ENCODE assay signal across 10 cellular contexts in the genomic region with DNA sequence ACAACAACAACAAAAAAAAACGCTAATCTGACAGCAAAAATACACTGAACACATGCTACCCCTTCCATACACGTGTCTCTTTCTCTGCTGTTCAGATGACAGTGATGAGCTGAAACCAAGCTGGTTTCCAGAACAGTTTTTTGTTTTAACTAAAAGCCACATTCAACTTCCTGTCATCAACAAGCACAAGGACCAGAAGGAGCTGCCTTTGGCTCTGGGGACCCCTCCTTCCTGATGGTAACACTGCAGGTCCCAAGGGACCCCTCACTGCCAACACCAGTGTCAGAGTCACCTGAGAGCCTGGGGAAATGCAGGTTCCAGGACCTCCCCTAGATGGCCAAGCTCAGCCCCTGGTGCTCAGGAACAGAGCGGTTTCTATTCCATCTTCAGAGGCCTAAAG. TPM values are rescaled to one million over a fixed set of nuclear protein-coding genes. Genes with fewer than 3 reads are reported as not detected.
DNase-seq lines count a peak whose midpoint lies in the region; ATAC-seq, FAIRE-seq and TF ChIP-seq lines count a peak whose summit lies in the region.
"Had no signal": no experiment of that assay in that cellular context is flagged by ENCODE, and none has a peak within 500 bp of the region (broad histone marks: within the 10 kb centered on the region; RNA-seq: fewer than 3 reads in every experiment).

No MANE protein-coding gene starts in this region.

- H3K4me3 ChIP-seq in RWPE2 (ENCODE audit: severe bottlenecking) (no peak overlapping the region), thymus (ENCODE audit: low read length) (no peak overlapping the region)

- CTCF ChIA-PET in activated naive CD4-positive, alpha-beta T cell treated with anti-CD3 and anti-CD28 coated beads for 36 hours (lab: Charles Lee) = interaction anchor here (1.0 to 1.5 kb wide), 3 partner anchors 8 to 24 kb away, joined by 3 to 13 read pairs (median 3); no protein-coding TSS in a partner anchor

- H3K9me3 Mint-ChIP-seq in activated naive CD4-positive, alpha-beta T cell treated with anti-CD3 and anti-CD28 coated beads for 36 hours = no peaks in the 10 kb centered on the region

- H3K27me3 Mint-ChIP-seq in activated naive CD4-positive, alpha-beta T cell treated with anti-CD3 and anti-CD28 coated beads for 36 hours (ENCODE audit: low read depth) = no peaks in the 10 kb centered on the region

- H3K9me3 ChIP-seq in RWPE2 (ENCODE audit: severe bottlenecking) (no peaks in the 10 kb centered on the region), thymus (ENCODE audit: control insufficient read depth) (no peaks in the 10 kb centered on the region)

- H3K36me3 ChIP-seq in RWPE2 (ENCODE audit: low read depth) = no peaks in the 10 kb centered on the region; the same call in 1 of the 2 replicates
- peaks cover 33% of the 10 kb centered on the region for H3K36me3 ChIP-seq in thymus (ENCODE audit: control insufficient read depth, insufficient read depth)

- peaks cover 29% of the 10 kb centered on the region for H3K4me1 Mint-ChIP-seq in activated naive CD4-positive, alpha-beta T cell treated with anti-CD3 and anti-CD28 coated beads for 36 hours (ENCODE audit: low read depth)

- peak overlapping the region; percentile 84 for H3K27ac Mint-ChIP-seq in activated naive CD4-positive, alpha-beta T cell treated with anti-CD3 and anti-CD28 coated beads for 36 hours

- peak; percentile 76 for ATAC-seq in HG02938 (IDR thresholded peaks at IDR 0.05; ENCODE audit: unreplicated experiment)
- no peak for ATAC-seq in RWPE2 (ENCODE audit: low read depth)
- no peak for ATAC-seq in Right ventricle myocardium inferior

- TF ChIP-seq CTCF in RWPE2 (IDR thresholded peaks at IDR 0.05; ENCODE audit: poor library complexity, severe bottlenecking) (no peak), D721Med (IDR thresholded peaks at IDR 0.05; ENCODE audit: insufficient read depth, missing control alignments) (no peak)

- intact Hi-C loops in activated naive CD4-positive, alpha-beta T cell treated with anti-CD3 and anti-CD28 coated beads for 36 hours (cut with micrococcal nuclease) = no loop called here
- intact Hi-C loops in Right ventricle myocardium inferior (cut with DNase I) = no loop called here

- DNase-seq in activated naive CD4-positive, alpha-beta T cell treated with anti-CD3 and anti-CD28 coated beads for 36 hours = peak; percentile 39
- DNase-seq in activated naive CD4-positive, alpha-beta T cell (lab: John Stamatoyannopoulos, UW) = no peak
- peak; percentile 20 for DNase-seq in RWPE2 (ENCODE audit: low spot score)
- no peak for DNase-seq in urothelium cell line (ENCODE audit: low spot score)
- no peak for DNase-seq in D721Med (ENCODE audit: insufficient read length, low spot score)
- DNase-seq in Right ventricle myocardium inferior (ENCODE audit: missing footprints) = no peak
- DNase-seq: NCI-H510A had no signal

- 33% methylated on average over 3 of the region's 3 CpGs for WGBS in thymus

- H3K27ac ChIP-seq in RWPE2 (ENCODE audit: poor library complexity, severe bottlenecking) (no peak overlapping the region), thymus (ENCODE audit: low read depth) (peak overlapping the region; percentile 26)

- FAIRE-seq in urothelium cell line (lab: Jason Lieb, UNC) (no peak), D721Med (lab: Jason Lieb, UNC) (no peak)

- H3K4me3 Mint-ChIP-seq in activated naive CD4-positive, alpha-beta T cell treated with anti-CD3 and anti-CD28 coated beads for 36 hours = no peak overlapping the region

- H3K27me3 ChIP-seq in RWPE2 (ENCODE audit: insufficient read depth, poor library complexity, severe bottlenecking) (no peaks in the 10 kb centered on the region), thymus (ENCODE audit: control insufficient read depth, insufficient read depth) (no peaks in the 10 kb centered on the region)

- H3K4me1 ChIP-seq in RWPE2 (ENCODE audit: insufficient read depth, poor library complexity, severe bottlenecking) = no peaks in the 10 kb centered on the region
- H3K4me1 ChIP-seq in thymus (ENCODE audit: control insufficient read depth, insufficient read depth, low read length) = peaks cover 5% of the 10 kb centered on the region

- peaks cover 22% of the 10 kb centered on the region for H3K36me3 Mint-ChIP-seq in activated naive CD4-positive, alpha-beta T cell treated with anti-CD3 and anti-CD28 coated beads for 36 hours (ENCODE audit: low read depth)

RNA-seq across cellular contexts. Expression of a gene that starts 6.0 kb away (rescaled TPM):
- total RNA-seq in activated naive CD4-positive, alpha-beta T cell treated with anti-CD3 and anti-CD28 coated beads for 36 hours = 10 to 100 TPM; 37.8 to 43.1 TPM
- polyA plus RNA-seq in thymus = 41.9 TPM
- total RNA-seq in Right ventricle myocardium inferior = 1.4 TPM
- total RNA-seq: kidney epithelial cell had no signal

RNA-seq across cellular contexts. Expression of a gene that starts 37.5 kb away (rescaled TPM):
- 10 to 100 TPM; 46.9 to 50.9 TPM for total RNA-seq in activated naive CD4-positive, alpha-beta T cell treated with anti-CD3 and anti-CD28 coated beads for 36 hours
- 53.4 TPM for polyA plus RNA-seq in thymus
- 26.8 TPM for total RNA-seq in Right ventricle myocardium inferior

Comparison
In these comparisons a context has a peak if more than half of its experiments do, and no peak if none do; other contexts are left out.
1. DNase-seq: peak in activated naive CD4-positive, alpha-beta T cell treated with anti-CD3 and anti-CD28 coated beads for 36 hours (single experiment) and RWPE2 (single experiment); none in activated naive CD4-positive, alpha-beta T cell (0 of 4), urothelium cell line (single experiment), D721Med (single experiment) and Right ventricle myocardium inferior (single experiment).
2. RNA of a gene that starts 6.0 kb away (total RNA-seq): 37.8 to 43.1 TPM in activated naive CD4-positive, alpha-beta T cell treated with anti-CD3 and anti-CD28 coated beads for 36 hours; 1.4 TPM in Right ventricle myocardium inferior (single experiment); every median in the first group is over 10 times any median in the second.